Comparison of ENCODE assay signal across 11 cellular contexts in genomic region chr3:186786810-186787375, GRCh38. TPM values are rescaled to one million over a fixed set of nuclear protein-coding genes. Genes with fewer than 3 reads are reported as not detected.
DNase-seq lines count a peak whose midpoint lies in the region; ATAC-seq and TF ChIP-seq lines count a peak whose summit lies in the region.
"Had no signal": no experiment of that assay in that cellular context is flagged by ENCODE, and none has a peak within 500 bp of the region (broad histone marks: within the 10 kb centered on the region; RNA-seq: fewer than 3 reads in every experiment).

No MANE protein-coding gene starts in this region.

- H3K79me2 ChIP-seq in Karpas-422 (ENCODE audit: low read length): peaks cover 28% of the 10 kb centered on the region

- intact Hi-C loops in Calu3 (cut with micrococcal nuclease; ENCODE audit: unreplicated experiment): loop anchor here (10.0 kb wide), 1 partner anchor 172 kb away; the partner anchor contains the start of gene AHSG

- H3K9ac ChIP-seq in Karpas-422 (ENCODE audit: low read length): peak overlapping the region; percentile 99; the same call in 1 of the 2 replicates

- H3K4me1 Mint-ChIP-seq in Calu3 (ENCODE audit: low read depth, unreplicated experiment): peaks cover 51% of the 10 kb centered on the region
- peaks cover 34% of the 10 kb centered on the region for H3K4me1 Mint-ChIP-seq in nephron

- 0 out of 2 replicates have a peak overlapping the region, but pooled peaks have one; percentile 97 for H3K27ac ChIP-seq in Karpas-422 (ENCODE audit: low read length)
- H3K27ac ChIP-seq: right atrium auricular region had no signal

- peaks cover 54% of the 10 kb centered on the region for H4K20me1 ChIP-seq in Karpas-422 (ENCODE audit: insufficient read depth, low read depth, low read length)

- no peak for DNase-seq in Calu3
- peak; percentile 69 for DNase-seq in Karpas-422
- DNase-seq in choroid plexus epithelial cell (ENCODE audit: low read depth): peak; percentile 11
- no peak for DNase-seq in NCI-H1092 treated with DMSO at 0.1 percent for 48 hours (lab: John Stamatoyannopoulos, UW)
- no peak for DNase-seq in AG08395 (ENCODE audit: low spot score)
- no peak for DNase-seq in iPS-NIHi7 (ENCODE audit: extremely low spot score)
- DNase-seq: dermis blood vessel endothelial cell had no signal

- H3K9me3 Mint-ChIP-seq in Calu3 (ENCODE audit: low read depth, unreplicated experiment): no peaks in the 10 kb centered on the region
- no peaks in the 10 kb centered on the region for H3K9me3 Mint-ChIP-seq in nephron

- no TSS peak for BruUV-seq in Calu3 (replicated peaks; lab: Mats Ljungman, UMichigan)

- peak overlapping the region; percentile 87 for H3K4me2 ChIP-seq in Karpas-422 (ENCODE audit: low read depth, low read length, poor library complexity, severe bottlenecking)

- no peak for ATAC-seq in GM18498 (IDR thresholded peaks at IDR 0.05; ENCODE audit: unreplicated experiment)

- H3K4me3 Mint-ChIP-seq in Calu3 (ENCODE audit: low read depth, unreplicated experiment): peak overlapping the region; percentile 81
- peak overlapping the region; percentile 60 to 77 (median 73) for H3K4me3 Mint-ChIP-seq in nephron

- peaks cover 50% of the 10 kb centered on the region for H3K4me1 ChIP-seq in Karpas-422 (ENCODE audit: low read length)

- H3K36me3 Mint-ChIP-seq in Calu3 (ENCODE audit: insufficient read depth, unreplicated experiment) (peaks cover 97% of the 10 kb centered on the region), nephron (ENCODE audit: low read depth) (peaks cover 70% of the 10 kb centered on the region)

- no peak overlapping the region for H2AFZ ChIP-seq in Karpas-422 (ENCODE audit: low read length)

- H3K4me3 ChIP-seq in Karpas-422 (ENCODE audit: low read length) (peak overlapping the region; percentile 86), choroid plexus epithelial cell (ENCODE audit: low read depth, low read length) (peak overlapping the region; percentile 99)

- H3K27ac Mint-ChIP-seq in Calu3 (ENCODE audit: unreplicated experiment) (peak overlapping the region; percentile 98), nephron (peak overlapping the region in 1 of 3 experiments; percentile 13)

- no peaks in the 10 kb centered on the region for H3K9me2 ChIP-seq in Karpas-422 (replicated peaks; ENCODE audit: insufficient read depth, low read length)

- TF ChIP-seq CTCF in Calu3 (IDR thresholded peaks at IDR 0.05; ENCODE audit: unreplicated experiment) (no peak), choroid plexus epithelial cell (conservative IDR thresholded peaks at IDR 0.05; ENCODE audit: low read depth, low read length) (no peak), nephron (IDR thresholded peaks at IDR 0.05; ENCODE audit: unreplicated experiment in 3 of 3) (no peak)

- H3K27me3 Mint-ChIP-seq in Calu3 (ENCODE audit: unreplicated experiment) (peaks cover 17% of the 10 kb centered on the region), nephron (ENCODE audit: low read depth) (no peaks in the 10 kb centered on the region)

- no peaks in the 10 kb centered on the region for H3K9me3 ChIP-seq in Karpas-422 (ENCODE audit: low read length)
- H3K9me3 ChIP-seq: right atrium auricular region had no signal

- peaks cover 58% of the 10 kb centered on the region for H3K36me3 ChIP-seq in Karpas-422 (ENCODE audit: insufficient read depth, low read length)

- no peaks in the 10 kb centered on the region for H3K27me3 ChIP-seq in Karpas-422 (ENCODE audit: low read length)
- H3K27me3 ChIP-seq: right atrium auricular region had no signal

- CTCF ChIA-PET in Calu3 (lab: Charles Lee): no interaction called here

RNA-seq across cellular contexts. Expression of gene EIF4A2, which starts 3.5 kb away (rescaled TPM):
- 593 and 650 TPM in 2 replicates for total RNA-seq in Calu3 (2022)
- total RNA-seq in Karpas-422 (2014; rRNA removed; shearing (Covaris generic); ENCODE audit: low replicate concordance): 541 and 657 TPM in 2 replicates

RNA-seq across cellular contexts. Expression of gene RFC4, which starts 19.4 kb away (rescaled TPM):
- total RNA-seq in Calu3 (2022): 94.8 and 107 TPM in 2 replicates
- total RNA-seq in Karpas-422 (2014; rRNA removed; shearing (Covaris generic); ENCODE audit: low replicate concordance): 59.7 and 80.7 TPM in 2 replicates

RNA-seq across cellular contexts. Expression of gene ADIPOQ, which starts 55.6 kb away (rescaled TPM):
- total RNA-seq in Calu3 (2022): not detected in 2 replicates
- total RNA-seq in Karpas-422 (2014; rRNA removed; shearing (Covaris generic); ENCODE audit: low replicate concordance): not detected in 2 replicates
- total RNA-seq: dermis blood vessel endothelial cell, SK-MEL-5 had no signal

Comparison
In these comparisons a context has a peak if more than half of its experiments do, and no peak if none do; other contexts are left out.
1. DNase-seq: peak in Karpas-422 (single experiment) and choroid plexus epithelial cell (single experiment); none in Calu3 (single experiment), NCI-H1092 treated with DMSO at 0.1 percent for 48 hours (single experiment), AG08395 (single experiment) and iPS-NIHi7 (single experiment).